8 cellular contexts compared by ENCODE assay signal in the genomic region with DNA sequence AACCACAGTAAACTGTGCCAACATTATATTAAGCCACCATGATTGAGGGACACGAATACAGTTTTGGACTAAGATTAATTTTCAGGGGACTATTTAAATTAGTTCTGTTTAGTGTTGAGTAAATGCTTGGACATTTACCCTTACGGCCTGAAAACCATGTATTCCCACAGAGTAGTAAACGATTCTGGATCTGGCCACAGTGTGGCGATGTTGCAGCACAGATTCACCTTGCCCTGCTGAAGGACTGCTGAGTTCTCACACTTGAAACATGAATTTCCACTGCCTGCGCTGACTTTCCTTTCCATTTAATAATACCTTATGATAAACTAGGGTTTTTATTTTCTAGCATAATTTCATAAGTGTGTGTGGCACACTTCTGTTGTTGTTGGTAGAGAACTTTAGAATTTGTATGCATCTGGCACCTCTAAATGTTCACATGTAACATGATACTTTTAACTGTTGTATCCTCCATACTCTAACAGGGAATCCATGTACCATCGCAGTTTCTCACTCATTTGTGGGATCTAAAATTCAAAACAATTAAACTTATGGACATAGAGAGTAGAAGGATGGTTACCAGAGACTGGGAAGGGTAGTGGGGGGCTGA. TPM values are rescaled to one million over a fixed set of nuclear protein-coding genes. Genes with fewer than 3 reads are reported as not detected.
DNase-seq lines count a peak whose midpoint lies in the region; ATAC-seq, FAIRE-seq and TF ChIP-seq lines count a peak whose summit lies in the region.

No MANE protein-coding gene starts in this region.

- intact Hi-C loops in kidney (cut with DNase I), result no loop called here

- DNase-seq in A172 (ENCODE audit: low spot score) (peak; percentile 66), GM12891 (ENCODE audit: insufficient read length, low spot score) (peak; percentile 26), NAMALWA (ENCODE audit: low spot score) (peak; percentile 64), T1000 (lab: John Stamatoyannopoulos, UW) (peak; percentile 65), T47D (ENCODE audit: low read depth in 1 of 2, low spot score in 1 of 2) (peak; percentile 11 to 70), kidney (peak; percentile 67)
- DNase-seq in stimulated activated CD4-positive, alpha-beta T cell treated with anti-CD3 and anti-CD28 coated beads, Interleukin-2, amount 100 ng/mL, for 4 hours (ENCODE audit: low read depth), result peak; percentile 15

- peak; percentile 82 for FAIRE-seq in GM12891 (lab: Jason Lieb, UNC)
- peak; percentile 86 for FAIRE-seq in kidney (lab: Jason Lieb, UNC)

- no peak for TF ChIP-seq POLR2A in GM12891 (IDR thresholded peaks at IDR 0.05; ENCODE audit: low read depth, low read length)

- H3K27ac ChIP-seq in kidney (ENCODE audit: low read depth in 2 of 2, low read length in 2 of 2), result no peak overlapping the region

- H3K36me3 ChIP-seq in kidney (ENCODE audit: control insufficient read depth in 1 of 2, insufficient read depth in 2 of 2, low read length in 2 of 2), result no peaks in the 10 kb centered on the region

- no peaks in the 10 kb centered on the region for H3K9me3 ChIP-seq in kidney (ENCODE audit: control insufficient read depth in 1 of 2, low read length in 2 of 2)

- TF ChIP-seq CTCF in kidney (IDR thresholded peaks at IDR 0.05; ENCODE audit: borderline replicate concordance, extremely low read depth, insufficient read depth), result peak; percentile 77

- in situ Hi-C loops in T47D (cut with HindIII; ENCODE audit: low pct_unique_long_range_greater_than_20kb, low sequenced_read_pairs), result no loop called here

- no peak overlapping the region for H3K4me3 ChIP-seq in kidney (ENCODE audit: low read length in 2 of 2)

- peak; percentile 94 for ATAC-seq in HG02642 (IDR thresholded peaks at IDR 0.05; ENCODE audit: poor library complexity, unreplicated experiment)

- H3K9ac ChIP-seq in kidney (ENCODE audit: low read length in 2 of 2), result no peak overlapping the region

- H3K4me1 ChIP-seq in kidney (ENCODE audit: control insufficient read depth in 1 of 2, insufficient read depth in 1 of 2, low read depth in 1 of 2, low read length in 2 of 2), result no peaks in the 10 kb centered on the region

TF ChIP-seq in GM12891, 5 proteins besides CTCF, POLR2A, EP300 and RAD21:
- TF ChIP-seq TAF1 (IDR thresholded peaks at IDR 0.05; ENCODE audit: low read depth, low read length), result no peak
- no peak for TF ChIP-seq SPI1 (IDR thresholded peaks at IDR 0.05; ENCODE audit: low read depth, low read length)
- TF ChIP-seq PAX5 (IDR thresholded peaks at IDR 0.05; ENCODE audit: insufficient read depth, low read length, severe bottlenecking), result no peak
- TF ChIP-seq POU2F2 (IDR thresholded peaks at IDR 0.05; ENCODE audit: low read depth, low read length), result no peak
- no peak for TF ChIP-seq POLR2AphosphoS5 (IDR thresholded peaks at IDR 0.05; ENCODE audit: low read depth, low read length)
TF ChIP-seq in GM12891: peak in this region for 0.

RNA-seq across cellular contexts. Expression of gene C3orf38, which starts 53.9 kb away (rescaled TPM):
- total RNA-seq in A172 (2014; rRNA removed; shearing (Covaris generic)), result 35.8 and 41.1 TPM in 2 replicates
- polyA plus RNA-seq in GM12891 (2012; ENCODE audit: low read depth, missing spikeins), result 20.7 TPM
- total RNA-seq in kidney, result 20.9 TPM
- 10.1 TPM for polyA plus RNA-seq in kidney (ENCODE audit: insufficient read depth, low read depth, low replicate concordance)

Comparison
In these comparisons a context has a peak if more than half of its experiments do, and no peak if none do; other contexts are left out.
1. DNase-seq: peak in every context shown above with its lines; median percentile 67 in kidney; 66 in A172; 65 in T1000; 64 in NAMALWA; 40 in T47D; 26 in GM12891; 15 in stimulated activated CD4-positive, alpha-beta T cell treated with anti-CD3 and anti-CD28 coated beads, Interleukin-2, amount 100 ng/mL, for 4 hours.